In the genomic region with DNA sequence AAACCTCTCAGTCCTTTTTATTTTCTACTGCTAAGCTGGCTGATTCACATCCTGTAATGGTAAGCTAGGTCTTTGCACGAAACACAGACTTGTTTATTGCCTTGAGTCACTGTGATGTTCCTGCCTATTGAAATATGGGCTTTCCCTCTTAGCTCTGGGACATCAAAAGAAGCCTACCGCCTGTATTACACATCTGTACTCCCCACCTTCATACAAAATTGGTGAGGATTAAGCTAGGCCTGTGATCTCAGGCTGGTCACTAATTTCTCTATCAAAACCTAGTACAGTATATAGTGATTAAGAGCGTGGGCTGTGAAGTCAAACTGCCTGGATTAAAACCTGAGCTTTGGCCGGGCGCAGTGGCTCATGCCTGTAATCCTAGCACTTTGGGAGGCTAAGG, we compare ENCODE assay signal across 12 cellular contexts.
DNase-seq lines count a peak whose midpoint lies in the region; ATAC-seq and TF ChIP-seq lines count a peak whose summit lies in the region.
"Had no signal": no experiment of that assay in that cellular context is flagged by ENCODE, and none has a peak within 500 bp of the region (broad histone marks: within the 10 kb centered on the region; RNA-seq: fewer than 3 reads in every experiment).

No MANE protein-coding gene starts in this region.

- no peak overlapping the region for H3K4me3 ChIP-seq in brain microvascular endothelial cell (ENCODE audit: low read depth, low read length)
- H3K4me3 ChIP-seq: prostate gland had no signal

- TF ChIP-seq CTCF in brain microvascular endothelial cell (IDR thresholded peaks at IDR 0.05; ENCODE audit: low read depth, low read length, missing control alignments) = no peak

- no peaks in the 10 kb centered on the region for H3K36me3 ChIP-seq in brain microvascular endothelial cell (replicated peaks)
- H3K36me3 ChIP-seq: prostate gland had no signal

- ATAC-seq in GM18519 (IDR thresholded peaks at IDR 0.05; ENCODE audit: low FRiP score, unreplicated experiment) (no peak), HG03442 (IDR thresholded peaks at IDR 0.05; ENCODE audit: unreplicated experiment) (no peak)

- in situ Hi-C loops in brain microvascular endothelial cell (cut with HindIII; ENCODE audit: low pct_ligation_motif_present, low sequenced_read_pairs) = no loop called here

- H3K27me3 ChIP-seq in brain microvascular endothelial cell (replicated peaks) = no peaks in the 10 kb centered on the region

- DNase-seq in AG20443 (ENCODE audit: low spot score) = peak; percentile 79
- peak; percentile 70 for DNase-seq in HS-5 (ENCODE audit: low read depth)
- peak; percentile 53 for DNase-seq in brain microvascular endothelial cell
- peak; percentile 44 for DNase-seq in myocyte (ENCODE audit: low read depth)
- no peak for DNase-seq in ureter (ENCODE audit: low spot score)
- no peak for DNase-seq in T-helper 1 cell
- DNase-seq: activated CD4-positive, alpha-beta T cell treated with anti-CD3 and anti-CD28 coated beads, Interleukin-2, amount 50 U/mL, for 1 hour; activated naive CD4-positive, alpha-beta T cell treated with Interleukin-2 at 50 U/mL for 16 hours; DMS153 had no signal

- no peak overlapping the region for H3K27ac ChIP-seq in brain microvascular endothelial cell
- H3K27ac ChIP-seq: prostate gland had no signal

Comparison
In these comparisons a context has a peak if more than half of its experiments do, and no peak if none do; other contexts are left out.
1. DNase-seq: peak in AG20443 (single experiment), HS-5 (single experiment), brain microvascular endothelial cell (single experiment) and myocyte (single experiment); none in ureter (single experiment) and T-helper 1 cell (0 of 5).